ENCODE assay signal across 26 cellular contexts in genomic region chr3:134441321-134441720, GRCh38. TPM values are rescaled to one million over a fixed set of nuclear protein-coding genes. Genes with fewer than 3 reads are reported as not detected.
DNase-seq lines count a peak whose midpoint lies in the region; FAIRE-seq and TF ChIP-seq lines count a peak whose summit lies in the region.
"Had no signal": no experiment of that assay in that cellular context is flagged by ENCODE, and none has a peak within 500 bp of the region (broad histone marks: within the 10 kb centered on the region; RNA-seq: fewer than 3 reads in every experiment).

No MANE protein-coding gene starts in this region.

- no peak overlapping the region for H3K4me3 ChIP-seq in epithelial cell of esophagus (ENCODE audit: low read length)
- H3K4me3 ChIP-seq: BLaER1, GM12878, SJSA1 had no signal

- CTCF ChIA-PET in RWPE1 (lab: Yijun Ruan, JAX), result no interaction called here

- DNase-seq in EL (peak; percentile 49), HT1080 (ENCODE audit: low read depth) (peak; percentile 40), RWPE1 (ENCODE audit: low spot score) (peak; percentile 38), epithelial cell of esophagus (ENCODE audit: low read depth) (peak; percentile 58), NOMO-1 treated with DMSO at 0.1 percent for 48 hours (lab: John Stamatoyannopoulos, UW; ENCODE audit: unreplicated experiment) (no peak), frontal cortex (ENCODE audit: low spot score in 2 of 2) (no peak), DMS79 treated with DMSO at 0.1 percent for 48 hours (lab: John Stamatoyannopoulos, UW) (no peak)
- DNase-seq: CD4-positive, CD25-positive, alpha-beta regulatory T cell; GDM1; GOT3; HCEC 1CT; KBM-7; NCI-H1105 treated with DMSO at 0.1 percent for 48 hours; NCI-H146; NCI-H1930; NCI-H2107; NCI-H446; NCI-H526; NCI-H82; Right ventricle myocardium superior; T-cell had no signal

- H3K27ac ChIP-seq in RWPE1, result no peak overlapping the region
- H3K27ac ChIP-seq: BLaER1, HL-60, SJSA1 had no signal

- POLR2A ChIA-PET in RWPE1 (lab: Yijun Ruan, JAX; ENCODE audit: low non-redundant PET), result no interaction called here

- TF ChIP-seq CTCF in RWPE1 (conservative IDR thresholded peaks at IDR 0.05; ENCODE audit: low read depth) (no peak), epithelial cell of esophagus (IDR thresholded peaks at IDR 0.05; ENCODE audit: insufficient read depth, low read depth, low read length, missing control alignments) (no peak)

- no peak for FAIRE-seq in frontal cortex (lab: Jason Lieb, UNC)
- FAIRE-seq: D721Med, GM12878 had no signal

RNA-seq across cellular contexts. Expression of gene ANAPC13, which starts 44.5 kb away (rescaled TPM):
- 82.9 and 104 TPM in 2 replicates for total RNA-seq in HT1080 (2014; rRNA removed; shearing (Covaris generic))
- 156 and 166 TPM in 2 replicates for polyA plus RNA-seq in HT1080 (2015; cell fraction: cytosol; rRNA removed)
- 66.5 and 67.2 TPM in 2 replicates for polyA plus RNA-seq in HT1080 (2015; cell fraction: nucleus; rRNA removed)
- total RNA-seq in frontal cortex, result 41.6 TPM

RNA-seq across cellular contexts. Expression of gene CEP63, which starts 44.5 kb away (rescaled TPM):
- 25.6 and 28.1 TPM in 2 replicates for total RNA-seq in HT1080 (2014; rRNA removed; shearing (Covaris generic))
- 43.3 and 50.3 TPM in 2 replicates for polyA plus RNA-seq in HT1080 (2015; cell fraction: cytosol; rRNA removed)
- 29.0 and 29.4 TPM in 2 replicates for polyA plus RNA-seq in HT1080 (2015; cell fraction: nucleus; rRNA removed)
- total RNA-seq in frontal cortex, result 22.4 TPM

Comparison
In these comparisons a context has a peak if more than half of its experiments do, and no peak if none do; other contexts are left out.
1. DNase-seq: peak in EL (single experiment), HT1080 (single experiment), RWPE1 (single experiment) and epithelial cell of esophagus (single experiment); none in NOMO-1 treated with DMSO at 0.1 percent for 48 hours (single experiment), frontal cortex (0 of 2) and DMS79 treated with DMSO at 0.1 percent for 48 hours (single experiment).